In genomic region chr2:204452464-204453023, GRCh38 we compare ENCODE assay signal across 1 cellular context.
TF ChIP-seq lines count a peak whose summit lies in the region.

No MANE protein-coding gene starts in this region.

TF ChIP-seq in K562, 482 proteins besides CTCF, POLR2A, EP300 and RAD21 (continued from another document):
- TF ChIP-seq ETV1 (tag; conservative IDR thresholded peaks at IDR 0.05; ENCODE audit: low read depth) (peak; percentile 65; the same call in 1 of the 2 replicates), ZFX (CRISPR knock-in tag; IDR thresholded peaks at IDR 0.05) (no peak), CREB3L1 (IDR thresholded peaks at IDR 0.05; ENCODE audit: borderline replicate concordance, low read depth) (no peak), THRAP3 (IDR thresholded peaks at IDR 0.05; ENCODE audit: borderline replicate concordance) (no peak)
- TF ChIP-seq, protein P1, sequence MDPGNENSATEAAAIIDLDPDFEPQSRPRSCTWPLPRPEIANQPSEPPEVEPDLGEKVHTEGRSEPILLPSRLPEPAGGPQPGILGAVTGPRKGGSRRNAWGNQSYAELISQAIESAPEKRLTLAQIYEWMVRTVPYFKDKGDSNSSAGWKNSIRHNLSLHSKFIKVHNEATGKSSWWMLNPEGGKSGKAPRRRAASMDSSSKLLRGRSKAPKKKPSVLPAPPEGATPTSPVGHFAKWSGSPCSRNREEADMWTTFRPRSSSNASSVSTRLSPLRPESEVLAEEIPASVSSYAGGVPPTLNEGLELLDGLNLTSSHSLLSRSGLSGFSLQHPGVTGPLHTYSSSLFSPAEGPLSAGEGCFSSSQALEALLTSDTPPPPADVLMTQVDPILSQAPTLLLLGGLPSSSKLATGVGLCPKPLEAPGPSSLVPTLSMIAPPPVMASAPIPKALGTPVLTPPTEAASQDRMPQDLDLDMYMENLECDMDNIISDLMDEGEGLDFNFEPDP (CRISPR knock-in tag; IDR thresholded peaks at IDR 0.05): no peak
- TF ChIP-seq, protein P2, sequence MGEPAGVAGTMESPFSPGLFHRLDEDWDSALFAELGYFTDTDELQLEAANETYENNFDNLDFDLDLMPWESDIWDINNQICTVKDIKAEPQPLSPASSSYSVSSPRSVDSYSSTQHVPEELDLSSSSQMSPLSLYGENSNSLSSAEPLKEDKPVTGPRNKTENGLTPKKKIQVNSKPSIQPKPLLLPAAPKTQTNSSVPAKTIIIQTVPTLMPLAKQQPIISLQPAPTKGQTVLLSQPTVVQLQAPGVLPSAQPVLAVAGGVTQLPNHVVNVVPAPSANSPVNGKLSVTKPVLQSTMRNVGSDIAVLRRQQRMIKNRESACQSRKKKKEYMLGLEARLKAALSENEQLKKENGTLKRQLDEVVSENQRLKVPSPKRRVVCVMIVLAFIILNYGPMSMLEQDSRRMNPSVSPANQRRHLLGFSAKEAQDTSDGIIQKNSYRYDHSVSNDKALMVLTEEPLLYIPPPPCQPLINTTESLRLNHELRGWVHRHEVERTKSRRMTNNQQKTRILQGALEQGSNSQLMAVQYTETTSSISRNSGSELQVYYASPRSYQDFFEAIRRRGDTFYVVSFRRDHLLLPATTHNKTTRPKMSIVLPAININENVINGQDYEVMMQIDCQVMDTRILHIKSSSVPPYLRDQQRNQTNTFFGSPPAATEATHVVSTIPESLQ (CRISPR knock-in tag; IDR thresholded peaks at IDR 0.05): no peak
TF ChIP-seq in K562: peak in this region for 11.
